Comparison of ENCODE assay signal across 16 cellular contexts in the genomic region with DNA sequence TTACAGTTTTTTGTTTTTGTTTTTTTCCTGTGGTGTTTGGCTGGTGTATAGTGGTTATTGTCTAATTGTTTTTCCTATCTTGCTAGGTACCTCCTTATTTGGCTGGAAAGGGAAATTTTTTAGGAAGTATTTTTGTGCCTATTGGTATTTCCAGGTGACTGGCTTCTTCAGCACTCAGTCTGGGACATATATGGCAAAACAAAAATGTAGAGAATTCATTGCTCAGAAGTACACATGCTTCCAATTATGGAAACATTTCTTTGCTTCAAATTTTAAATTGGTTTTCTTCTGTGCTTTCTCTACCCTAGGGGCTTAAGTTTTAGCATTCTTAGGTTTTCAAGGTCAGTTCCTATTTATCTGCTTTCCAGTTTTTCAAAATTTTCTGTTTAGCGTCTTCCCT.
DNase-seq lines count a peak whose midpoint lies in the region; ATAC-seq, FAIRE-seq and TF ChIP-seq lines count a peak whose summit lies in the region.
"Had no signal": no experiment of that assay in that cellular context is flagged by ENCODE, and none has a peak within 500 bp of the region (broad histone marks: within the 10 kb centered on the region; RNA-seq: fewer than 3 reads in every experiment).

No MANE protein-coding gene starts in this region.

- no peaks in the 10 kb centered on the region for H3K27me3 ChIP-seq in astrocyte (ENCODE audit: insufficient read depth, low read length)
- H3K27me3 ChIP-seq: BE2C had no signal

- H3K4me1 Mint-ChIP-seq in astrocyte (ENCODE audit: low read depth, unreplicated experiment) (no peaks in the 10 kb centered on the region), mesothelial cell of epicardium (peaks cover 26% of the 10 kb centered on the region)
- H3K4me1 Mint-ChIP-seq: CD4-positive, alpha-beta memory T cell had no signal

- H3K27ac ChIP-seq in SK-N-MC (peak overlapping the region; percentile 90), astrocyte (ENCODE audit: low read depth, low read length) (no peak overlapping the region)
- H3K27ac ChIP-seq: C4-2B had no signal

- H3K9me3 ChIP-seq in SK-N-MC (ENCODE audit: low read depth, low read length) (no peaks in the 10 kb centered on the region), astrocyte (ENCODE audit: insufficient read depth, low read depth, low read length) (no peaks in the 10 kb centered on the region)
- H3K9me3 ChIP-seq: BE2C had no signal

- H3K27me3 Mint-ChIP-seq in astrocyte (ENCODE audit: low read depth, unreplicated experiment) (no peaks in the 10 kb centered on the region), mesothelial cell of epicardium (ENCODE audit: low read depth) (no peaks in the 10 kb centered on the region)

- TF ChIP-seq CTCF in astrocyte (IDR thresholded peaks at IDR 0.05; ENCODE audit: insufficient read depth, low read depth, low read length) (no peak), mesothelial cell of epicardium (IDR thresholded peaks at IDR 0.05; ENCODE audit: unreplicated experiment) (no peak)

- H3K79me2 ChIP-seq in astrocyte (ENCODE audit: insufficient read depth, low read length): no peaks in the 10 kb centered on the region

- H3K9ac ChIP-seq in SK-N-MC (ENCODE audit: insufficient read length) (peak overlapping the region; percentile 19), astrocyte (ENCODE audit: low read length) (no peak overlapping the region)

- no peaks in the 10 kb centered on the region for H3K4me1 ChIP-seq in astrocyte (ENCODE audit: insufficient read depth, low read length)
- H3K4me1 ChIP-seq: BE2C had no signal

- H3K4me3 ChIP-seq in SK-N-MC: peak overlapping the region; percentile 62
- H3K4me3 ChIP-seq in astrocyte (ENCODE audit: insufficient read depth, low read depth, low read length): no peak overlapping the region

- no peak overlapping the region for H3K4me3 Mint-ChIP-seq in astrocyte (ENCODE audit: unreplicated experiment)
- no peak overlapping the region for H3K4me3 Mint-ChIP-seq in mesothelial cell of epicardium
- H3K4me3 Mint-ChIP-seq: CD4-positive, alpha-beta memory T cell; HFFc6 had no signal

- H3K9me3 Mint-ChIP-seq in astrocyte (ENCODE audit: unreplicated experiment): no peaks in the 10 kb centered on the region
- H3K9me3 Mint-ChIP-seq in mesothelial cell of epicardium: peaks cover 23% of the 10 kb centered on the region
- H3K9me3 Mint-ChIP-seq: HFFc6 had no signal

- FAIRE-seq in astrocyte (lab: Jason Lieb, UNC): no peak
- FAIRE-seq: A204.1 had no signal

- no peak overlapping the region for H2AFZ ChIP-seq in astrocyte (ENCODE audit: low read depth, low read length)

- H3K27ac Mint-ChIP-seq in astrocyte (ENCODE audit: unreplicated experiment): no peak overlapping the region
- H3K27ac Mint-ChIP-seq in mesothelial cell of epicardium: peak overlapping the region; percentile 82
- H3K27ac Mint-ChIP-seq: CD4-positive, alpha-beta memory T cell; HFFc6 had no signal

- ATAC-seq in HG03097 (IDR thresholded peaks at IDR 0.05; ENCODE audit: low FRiP score, unreplicated experiment): no peak

- no peaks in the 10 kb centered on the region for H3K36me3 Mint-ChIP-seq in astrocyte (ENCODE audit: low read depth, unreplicated experiment)
- H3K36me3 Mint-ChIP-seq in mesothelial cell of epicardium: peaks cover 10% of the 10 kb centered on the region
- H3K36me3 Mint-ChIP-seq: CD4-positive, alpha-beta memory T cell had no signal

- no peak overlapping the region for H3K4me2 ChIP-seq in astrocyte (ENCODE audit: low read length)

- H4K20me1 ChIP-seq in astrocyte (ENCODE audit: insufficient read depth, low read length): no peaks in the 10 kb centered on the region

- H3K36me3 ChIP-seq in SK-N-MC (ENCODE audit: insufficient read depth, low read length) (no peaks in the 10 kb centered on the region), astrocyte (ENCODE audit: insufficient read depth, low read length) (no peaks in the 10 kb centered on the region)
- H3K36me3 ChIP-seq: BE2C had no signal

- peak; percentile 34 for DNase-seq in EL
- peak; percentile 66 for DNase-seq in SK-N-MC (ENCODE audit: low read depth, low spot score)
- peak; percentile 17 for DNase-seq in astrocyte (ENCODE audit: low read depth)
- no peak for DNase-seq in mesothelial cell of epicardium (ENCODE audit: low spot score in 2 of 2, unreplicated experiment in 2 of 2)
- DNase-seq in T-helper 2 cell: no peak
- DNase-seq in A172 (ENCODE audit: low spot score): no peak
- DNase-seq in DMS53 treated with DMSO at 0.1 percent for 48 hours (lab: John Stamatoyannopoulos, UW; ENCODE audit: unreplicated experiment): no peak
- DNase-seq: BE2C; CD4-positive, alpha-beta memory T cell; DMS79 treated with DMSO at 0.1 percent for 48 hours; GF-D8; HCEC 1CT; HFFc6 had no signal

Comparison
In these comparisons a context has a peak if more than half of its experiments do, and no peak if none do; other contexts are left out.
1. DNase-seq: peak in EL (single experiment), SK-N-MC (single experiment) and astrocyte (single experiment); none in mesothelial cell of epicardium (0 of 2), T-helper 2 cell (0 of 5), A172 (single experiment) and DMS53 treated with DMSO at 0.1 percent for 48 hours (single experiment).